ENCODE assay signal across 16 cellular contexts in the genomic region with DNA sequence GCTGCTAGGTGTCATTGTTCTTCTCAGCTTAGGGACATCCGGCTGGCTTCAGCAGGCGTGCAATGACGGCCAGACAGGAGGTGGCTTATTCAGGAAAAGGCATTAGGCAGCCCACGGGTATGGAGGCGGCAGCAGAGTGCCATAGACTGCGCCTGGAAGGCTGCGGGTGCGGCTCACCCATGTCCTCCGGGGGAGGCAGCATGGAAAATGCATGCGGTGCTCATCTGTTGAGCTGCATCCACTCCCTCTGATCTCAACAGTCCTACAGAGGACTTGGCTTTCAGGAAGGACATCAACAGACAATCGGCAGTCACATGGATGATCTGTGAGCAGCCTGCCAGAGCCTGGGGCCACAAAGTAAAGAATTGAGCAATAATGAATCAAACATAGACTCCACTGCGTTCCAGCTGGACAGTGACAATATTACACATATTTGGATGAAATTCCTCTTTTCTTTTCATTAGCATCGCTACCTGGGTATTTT. TPM values are rescaled to one million over a fixed set of nuclear protein-coding genes. Genes with fewer than 3 reads are reported as not detected.
DNase-seq lines count a peak whose midpoint lies in the region; ATAC-seq and TF ChIP-seq lines count a peak whose summit lies in the region.
"Had no signal": no experiment of that assay in that cellular context is flagged by ENCODE, and none has a peak within 500 bp of the region (broad histone marks: within the 10 kb centered on the region; RNA-seq: fewer than 3 reads in every experiment).

No MANE protein-coding gene starts in this region.

- no peak overlapping the region for H2AK5ac ChIP-seq in neuronal stem cell (ENCODE audit: low read depth, low read length)

- no peak overlapping the region for H4K8ac ChIP-seq in neuronal stem cell (ENCODE audit: low read depth, low read length)

- H3K14ac ChIP-seq in neuronal stem cell (ENCODE audit: low read length) = no peak overlapping the region

- no peak for ATAC-seq in WTC11
- ATAC-seq: left colon; stimulated activated naive CD8-positive, alpha-beta T cell treated with anti-CD3 and anti-CD28 coated beads, Interleukin-15, amount 100 ng/mL, for 72 hours had no signal

- DNase-seq in DMS53 (lab: John Stamatoyannopoulos, UW) (peak; percentile 20), DMS53 treated with DMSO at 0.1 percent for 48 hours (lab: John Stamatoyannopoulos, UW; ENCODE audit: unreplicated experiment) (no peak), NB4 (ENCODE audit: low read depth) (peak; percentile 63), epithelial cell of esophagus (ENCODE audit: low read depth) (peak; percentile 74), prostate gland (ENCODE audit: low spot score) (peak; percentile 53), GOT3 (lab: John Stamatoyannopoulos, UW) (no peak), neuronal stem cell (ENCODE audit: low spot score) (no peak), WTC11 (ENCODE audit: low spot score) (no peak)
- DNase-seq: activated CD4-positive, alpha-beta T cell treated with anti-CD3 and anti-CD28 coated beads, Interleukin-2, amount 10 ng/mL, durations not matched to agents 24 days and 14 days; activated gamma-delta T cell; KG1; left colon; stimulated activated CD4-positive, alpha-beta T cell treated with anti-CD3 and anti-CD28 coated beads, Interleukin-2, amount 100 ng/mL, for 48 hours; stimulated activated naive CD8-positive, alpha-beta T cell treated with anti-CD3 and anti-CD28 coated beads, Interleukin-15, amount 100 ng/mL, for 72 hours had no signal

- no peaks in the 10 kb centered on the region for H3K9me3 ChIP-seq in prostate gland
- peaks cover 0 to 2% of the 10 kb centered on the region in 2 donors for H3K9me3 ChIP-seq in neuronal stem cell (replicated peaks in 1 of 2; ENCODE audit: control insufficient read depth in 2 of 2, insufficient read depth in 1 of 2, low read depth in 1 of 2, low read length in 2 of 2)
- H3K9me3 ChIP-seq: SJSA1 had no signal

- H2BK5ac ChIP-seq in neuronal stem cell (ENCODE audit: low read length) = no peak overlapping the region

- H3K4me3 ChIP-seq in NB4 (ENCODE audit: low read depth, low read length) (no peak overlapping the region), epithelial cell of esophagus (ENCODE audit: low read length) (no peak overlapping the region), prostate gland (no peak overlapping the region), neuronal stem cell (ENCODE audit: low read length in 2 of 2) (no peak overlapping the region)
- H3K4me3 ChIP-seq: SJSA1 had no signal

- H3K23ac ChIP-seq in neuronal stem cell (ENCODE audit: low read depth, low read length, poor library complexity) = no peak overlapping the region

- WGBS in prostate gland = 64% methylated on average over 13 of the region's 13 CpGs
- no CpG with 5 or more reads among the region's 13 CpGs for WGBS in neuronal stem cell (ENCODE audit: extremely low coverage in 2 of 2, insufficient read length in 2 of 2, insufficient replicate concordance in 1 of 2), 2 donors

- H2AFZ ChIP-seq in neuronal stem cell (ENCODE audit: low read length) = no peak overlapping the region

- no peak overlapping the region for H3K27ac Mint-ChIP-seq in WTC11
- H3K27ac Mint-ChIP-seq: activated CD4-positive, alpha-beta T cell treated with anti-CD3 and anti-CD28 coated beads, Interleukin-2, amount 10 ng/mL, durations not matched to agents 24 days and 14 days; stimulated activated naive CD8-positive, alpha-beta T cell treated with anti-CD3 and anti-CD28 coated beads, Interleukin-15, amount 100 ng/mL, for 72 hours had no signal

- H3K4me3 Mint-ChIP-seq in WTC11 = no peak overlapping the region
- H3K4me3 Mint-ChIP-seq: activated CD4-positive, alpha-beta T cell treated with anti-CD3 and anti-CD28 coated beads, Interleukin-2, amount 10 ng/mL, durations not matched to agents 24 days and 14 days; stimulated activated naive CD8-positive, alpha-beta T cell treated with anti-CD3 and anti-CD28 coated beads, Interleukin-15, amount 100 ng/mL, for 72 hours had no signal

- TF ChIP-seq CTCF in NB4 (IDR thresholded peaks at IDR 0.05; ENCODE audit: low read depth, low read length) = no peak
- peak; percentile 45 for TF ChIP-seq CTCF in epithelial cell of esophagus (IDR thresholded peaks at IDR 0.05; ENCODE audit: insufficient read depth, low read depth, low read length, missing control alignments)
- TF ChIP-seq CTCF in prostate gland (IDR thresholded peaks at IDR 0.05) = peak in 2 of 4 experiments; percentile 24 to 40
- TF ChIP-seq CTCF in WTC11 (IDR thresholded peaks at IDR 0.05) = no peak

- H3K27me3 ChIP-seq in prostate gland (replicated peaks; ENCODE audit: insufficient read depth) (no peaks in the 10 kb centered on the region), neuronal stem cell (ENCODE audit: control insufficient read depth in 3 of 3, insufficient read depth in 3 of 3, low read depth in 1 of 3, low read length in 3 of 3) (peaks cover 0 to 12% (median 0%) of the 10 kb centered on the region in 3 experiments)
- H3K27me3 ChIP-seq: SJSA1 had no signal

- H3K36me3 Mint-ChIP-seq in WTC11 = no peaks in the 10 kb centered on the region

- no peaks in the 10 kb centered on the region for H3K9me3 Mint-ChIP-seq in WTC11
- H3K9me3 Mint-ChIP-seq: activated CD4-positive, alpha-beta T cell treated with anti-CD3 and anti-CD28 coated beads, Interleukin-2, amount 10 ng/mL, durations not matched to agents 24 days and 14 days; stimulated activated naive CD8-positive, alpha-beta T cell treated with anti-CD3 and anti-CD28 coated beads, Interleukin-15, amount 100 ng/mL, for 72 hours had no signal

- peaks cover 2% of the 10 kb centered on the region for H3K4me1 Mint-ChIP-seq in WTC11

- intact Hi-C loops in prostate gland (cut with DNase I) = no loop called here

- no peak overlapping the region for H2BK15ac ChIP-seq in neuronal stem cell (ENCODE audit: low read length)

- CTCF ChIA-PET in WTC11 (lab: Charles Lee) = no interaction called here

- H3K79me1 ChIP-seq in neuronal stem cell (ENCODE audit: low read depth, low read length) = no peaks in the 10 kb centered on the region

- H3K4me2 ChIP-seq in neuronal stem cell (ENCODE audit: insufficient read depth, low read length, poor library complexity, severe bottlenecking) = no peak overlapping the region

- no peak overlapping the region for H3K9ac ChIP-seq in neuronal stem cell (ENCODE audit: low read depth, low read length, poor library complexity)

- POLR2A ChIA-PET in WTC11 (lab: Charles Lee) = no interaction called here

- H4K91ac ChIP-seq in neuronal stem cell (ENCODE audit: low read depth, low read length, poor library complexity) = no peak overlapping the region

- no peak overlapping the region for H3K18ac ChIP-seq in neuronal stem cell (ENCODE audit: low read length)

- no peak overlapping the region for H2BK12ac ChIP-seq in neuronal stem cell (ENCODE audit: low read length)

- no peaks in the 10 kb centered on the region for H3K36me3 ChIP-seq in prostate gland
- no peaks in the 10 kb centered on the region for H3K36me3 ChIP-seq in neuronal stem cell (replicated peaks in 1 of 2; ENCODE audit: control insufficient read depth in 2 of 2, insufficient read depth in 2 of 2, low read length in 2 of 2)
- H3K36me3 ChIP-seq: SJSA1 had no signal

- no peak overlapping the region for H2BK120ac ChIP-seq in neuronal stem cell (ENCODE audit: low read depth, low read length)

- no peaks in the 10 kb centered on the region for H3K27me3 Mint-ChIP-seq in WTC11 (ENCODE audit: low read depth)

- no peak overlapping the region for H3K4ac ChIP-seq in neuronal stem cell (ENCODE audit: low read length)

- TF ChIP-seq POLR2A in NB4 (IDR thresholded peaks at IDR 0.05; ENCODE audit: extremely low read depth, insufficient read length) (no peak), prostate gland (IDR thresholded peaks at IDR 0.05) (no peak)

- H3K4me1 ChIP-seq in prostate gland (replicated peaks) (no peaks in the 10 kb centered on the region), neuronal stem cell (ENCODE audit: control insufficient read depth in 2 of 2, insufficient read depth in 1 of 2, low read depth in 1 of 2, low read length in 2 of 2) (peaks cover 2 to 3% of the 10 kb centered on the region in 2 donors)

- H3K27ac ChIP-seq in prostate gland (no peak overlapping the region), neuronal stem cell (replicated peaks; ENCODE audit: low read length) (no peak overlapping the region)
- H3K27ac ChIP-seq: 22Rv1, SJSA1 had no signal

TF ChIP-seq in WTC11, 78 proteins besides CTCF, POLR2A, EP300 and RAD21 (continues in another document):
- TF ChIP-seq ZNF396 (CRISPR knock-in tag; IDR thresholded peaks at IDR 0.05; ENCODE audit: borderline replicate concordance) = no peak
- TF ChIP-seq CREM (CRISPR knock-in tag; IDR thresholded peaks at IDR 0.05) = no peak
- no peak for TF ChIP-seq ZNF232 (CRISPR knock-in tag; IDR thresholded peaks at IDR 0.05)
- TF ChIP-seq, protein P1, sequence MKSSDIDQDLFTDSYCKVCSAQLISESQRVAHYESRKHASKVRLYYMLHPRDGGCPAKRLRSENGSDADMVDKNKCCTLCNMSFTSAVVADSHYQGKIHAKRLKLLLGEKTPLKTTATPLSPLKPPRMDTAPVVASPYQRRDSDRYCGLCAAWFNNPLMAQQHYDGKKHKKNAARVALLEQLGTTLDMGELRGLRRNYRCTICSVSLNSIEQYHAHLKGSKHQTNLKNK (CRISPR knock-in tag; IDR thresholded peaks at IDR 0.05) = no peak
- TF ChIP-seq KAT7 (CRISPR knock-in tag; IDR thresholded peaks at IDR 0.05; ENCODE audit: borderline replicate concordance) = no peak
- TF ChIP-seq MXD4 (CRISPR knock-in tag; IDR thresholded peaks at IDR 0.05; ENCODE audit: borderline replicate concordance) = no peak
- no peak for TF ChIP-seq ETV6 (CRISPR knock-in tag; IDR thresholded peaks at IDR 0.05)
- TF ChIP-seq TEAD4 (CRISPR knock-in tag; IDR thresholded peaks at IDR 0.05) = no peak
- TF ChIP-seq, protein P2, sequence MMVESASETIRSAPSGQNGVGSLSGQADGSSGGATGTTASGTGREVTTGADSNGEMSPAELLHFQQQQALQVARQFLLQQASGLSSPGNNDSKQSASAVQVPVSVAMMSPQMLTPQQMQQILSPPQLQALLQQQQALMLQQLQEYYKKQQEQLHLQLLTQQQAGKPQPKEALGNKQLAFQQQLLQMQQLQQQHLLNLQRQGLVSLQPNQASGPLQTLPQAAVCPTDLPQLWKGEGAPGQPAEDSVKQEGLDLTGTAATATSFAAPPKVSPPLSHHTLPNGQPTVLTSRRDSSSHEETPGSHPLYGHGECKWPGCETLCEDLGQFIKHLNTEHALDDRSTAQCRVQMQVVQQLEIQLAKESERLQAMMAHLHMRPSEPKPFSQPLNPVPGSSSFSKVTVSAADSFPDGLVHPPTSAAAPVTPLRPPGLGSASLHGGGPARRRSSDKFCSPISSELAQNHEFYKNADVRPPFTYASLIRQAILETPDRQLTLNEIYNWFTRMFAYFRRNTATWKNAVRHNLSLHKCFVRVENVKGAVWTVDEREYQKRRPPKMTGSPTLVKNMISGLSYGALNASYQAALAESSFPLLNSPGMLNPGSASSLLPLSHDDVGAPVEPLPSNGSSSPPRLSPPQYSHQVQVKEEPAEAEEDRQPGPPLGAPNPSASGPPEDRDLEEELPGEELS (CRISPR knock-in tag; IDR thresholded peaks at IDR 0.05) = no peak
- no peak for TF ChIP-seq TEAD1 (CRISPR knock-in tag; IDR thresholded peaks at IDR 0.05)
- no peak for TF ChIP-seq RELA (CRISPR knock-in tag; IDR thresholded peaks at IDR 0.05; ENCODE audit: borderline replicate concordance)

RNA-seq across cellular contexts. Expression of a gene that starts 42.9 kb away (rescaled TPM):
- total RNA-seq in prostate gland (under 1 TPM; 0.14 to 0.57 TPM), WTC11 (2021) (0.11 TPM in 1 of 3 replicates, not detected in the others)
- polyA plus RNA-seq in neuronal stem cell (2013, experiment 1 of 2) = not detected
- polyA plus RNA-seq in neuronal stem cell (2013, experiment 2 of 2) = not detected
- total RNA-seq: activated CD4-positive, alpha-beta T cell treated with anti-CD3 and anti-CD28 coated beads, Interleukin-2, amount 10 ng/mL, durations not matched to agents 24 days and 14 days; SJSA1 had no signal

Comparison
In these comparisons a context has a peak if more than half of its experiments do, and no peak if none do; other contexts are left out.
1. DNase-seq: peak in DMS53 (single experiment), NB4 (single experiment), epithelial cell of esophagus (single experiment) and prostate gland (single experiment); none in DMS53 treated with DMSO at 0.1 percent for 48 hours (single experiment), GOT3 (single experiment), neuronal stem cell (single experiment) and WTC11 (single experiment).